In the genomic region with DNA sequence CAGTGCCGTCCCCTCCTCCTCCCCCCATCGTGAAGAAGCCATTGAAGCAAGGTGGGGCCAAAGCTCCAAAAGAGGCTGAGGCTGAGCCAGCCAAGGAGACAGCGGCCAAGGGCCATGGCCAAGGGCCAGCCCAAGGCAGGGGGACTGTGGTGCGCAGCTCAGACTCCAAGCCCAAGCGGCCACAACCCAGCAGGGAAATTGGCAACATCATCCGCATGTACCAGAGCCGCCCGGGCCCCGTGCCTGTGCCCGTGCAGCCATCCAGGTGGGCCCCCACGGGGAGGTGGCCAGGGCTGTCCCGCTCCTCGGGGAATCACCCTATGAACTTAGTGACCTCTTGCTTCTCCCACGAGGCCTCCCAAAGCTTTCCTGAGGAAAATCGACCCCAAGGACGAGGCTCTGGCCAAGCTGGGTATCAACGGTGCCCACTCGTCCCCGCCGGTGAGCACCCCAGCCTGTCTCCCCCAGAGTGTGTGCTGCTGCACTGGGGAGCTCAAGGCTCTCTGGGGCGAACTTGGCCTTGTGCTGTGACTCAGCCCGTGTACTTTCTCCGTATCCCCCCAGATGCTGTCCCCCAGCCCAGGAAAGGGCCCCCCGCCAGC, we compare ENCODE assay signal across 29 cellular contexts. TPM values are rescaled to one million over a fixed set of nuclear protein-coding genes. Genes with fewer than 3 reads are reported as not detected.
"Had no signal": no experiment of that assay in that cellular context is flagged by ENCODE, and none has a peak within 500 bp of the region (broad histone marks: within the 10 kb centered on the region; RNA-seq: fewer than 3 reads in every experiment).

No MANE protein-coding gene starts in this region.

- H3K27me3 Mint-ChIP-seq: activated B cell treated with CpG ODN at 0.5 μM for 24 hours; activated CD4-positive, alpha-beta T cell treated with anti-CD3 and anti-CD28 coated beads, Interleukin-2, amount 10 ng/mL, durations not matched to agents 24 days and 14 days; activated CD8-positive, alpha-beta memory T cell treated with anti-CD3 and anti-CD28 coated beads, Interleukin-2, amount 10 ng/mL, durations not matched to agents 7 days and 5 days; activated naive CD8-positive, alpha-beta T cell treated with anti-CD3 and anti-CD28 coated beads, Interleukin-2, amount 50 U/mL, for 24 hours; activated T-cell treated with anti-CD3 and anti-CD28 coated beads, Interleukin-2, amount 50 U/mL, for 24 hours; T-cell had no signal

- H3K27me3 ChIP-seq: ascending aorta, body of pancreas had no signal

- H3K36me3 Mint-ChIP-seq: activated CD8-positive, alpha-beta memory T cell treated with anti-CD3 and anti-CD28 coated beads, Interleukin-2, amount 10 ng/mL, durations not matched to agents 7 days and 5 days; activated naive CD4-positive, alpha-beta T cell treated with anti-CD3 and anti-CD28 coated beads, Interleukin-2, amount 50 U/mL, for 72 hours; T-cell had no signal

- H3K4me1 Mint-ChIP-seq: activated B cell treated with CpG ODN at 0.5 μM for 24 hours; activated CD4-positive, alpha-beta T cell treated with anti-CD3 and anti-CD28 coated beads, Interleukin-2, amount 10 ng/mL, durations not matched to agents 24 days and 14 days; activated naive CD8-positive, alpha-beta T cell treated with anti-CD3 and anti-CD28 coated beads, Interleukin-2, amount 50 U/mL, for 24 hours; T-cell had no signal

- H3K9me3 Mint-ChIP-seq: activated B cell treated with CpG ODN at 0.5 μM for 24 hours; activated CD4-positive, alpha-beta T cell treated with anti-CD3 and anti-CD28 coated beads, Interleukin-2, amount 10 ng/mL, durations not matched to agents 24 days and 14 days; activated naive CD4-positive, alpha-beta T cell treated with anti-CD3 and anti-CD28 coated beads, Interleukin-2, amount 50 U/mL, for 72 hours; activated naive CD8-positive, alpha-beta T cell treated with anti-CD3 and anti-CD28 coated beads, Interleukin-2, amount 50 U/mL, for 24 hours; activated T-cell treated with anti-CD3 and anti-CD28 coated beads, Interleukin-2, amount 50 U/mL, for 24 hours; activated T-helper 1 cell treated with anti-CD3 and anti-CD28 coated beads, Interleukin-12 subunit alpha, Interleukin-12 subunit beta, Interleukin-2, Interleukin-4 antibody, amounts not matched to agents 30 ng/mL and 10 ng/mL and 1 ng/mL, durations not matched to agents 14 hours and 24 hours and 36 hours; T-cell had no signal

- H3K4me3 Mint-ChIP-seq: activated B cell treated with CpG ODN at 0.5 μM for 24 hours; activated CD4-positive, alpha-beta T cell treated with anti-CD3 and anti-CD28 coated beads, Interleukin-2, amount 10 ng/mL, durations not matched to agents 24 days and 14 days; activated CD8-positive, alpha-beta memory T cell treated with anti-CD3 and anti-CD28 coated beads, Interleukin-2, amount 10 ng/mL, durations not matched to agents 7 days and 5 days; activated naive CD8-positive, alpha-beta T cell treated with anti-CD3 and anti-CD28 coated beads, Interleukin-2, amount 50 U/mL, for 24 hours; activated T-cell treated with anti-CD3 and anti-CD28 coated beads, Interleukin-2, amount 50 U/mL, for 24 hours; activated T-helper 1 cell treated with anti-CD3 and anti-CD28 coated beads, Interleukin-12 subunit alpha, Interleukin-12 subunit beta, Interleukin-2, Interleukin-4 antibody, amounts not matched to agents 30 ng/mL and 10 ng/mL and 1 ng/mL, durations not matched to agents 14 hours and 24 hours and 36 hours; T-cell had no signal

- H3K9me3 ChIP-seq: ascending aorta, body of pancreas had no signal

- DNase-seq: activated B cell treated with CpG ODN at 0.5 μM for 24 hours; activated CD4-positive, alpha-beta T cell treated with anti-CD3 and anti-CD28 coated beads for 1 hour; activated CD4-positive, alpha-beta T cell treated with anti-CD3 and anti-CD28 coated beads, Interleukin-2, amount 10 ng/mL, durations not matched to agents 24 days and 14 days; activated CD4-positive, alpha-beta T cell treated with anti-CD3 and anti-CD28 coated beads, Interleukin-2, amount 50 U/mL, for 48 hours; activated CD8-positive, alpha-beta memory T cell treated with anti-CD3 and anti-CD28 coated beads, Interleukin-2, amount 10 ng/mL, durations not matched to agents 7 days and 5 days; activated effector memory CD4-positive, alpha-beta T cell treated with Interleukin-2 at 50 U/mL for 16 hours; activated naive CD4-positive, alpha-beta T cell treated with Interleukin-2 at 50 U/mL for 16 hours; activated naive CD8-positive, alpha-beta T cell treated with anti-CD3 and anti-CD28 coated beads, Interleukin-2, amount 50 U/mL, for 24 hours; activated T-cell treated with anti-CD3 and anti-CD28 coated beads, Interleukin-2, amount 50 U/mL, for 24 hours; amniotic stem cell; body of pancreas; central memory CD4-positive, alpha-beta T cell; Kasumi-1; NCI-H1105 treated with DMSO at 0.1 percent for 48 hours; NCI-H1436 treated with DMSO at 0.1 percent for 48 hours; NCI-H187; NCI-H2081; NCI-H510A treated with DMSO at 0.1 percent for 48 hours; NCI-H69; PC-3; SIG-M5; T-cell; T-helper 2 cell; T1000 had no signal

- H3K4me3 ChIP-seq: ascending aorta, body of pancreas, SK-N-MC had no signal

- H3K27ac Mint-ChIP-seq: activated B cell treated with CpG ODN at 0.5 μM for 24 hours; activated CD4-positive, alpha-beta T cell treated with anti-CD3 and anti-CD28 coated beads, Interleukin-2, amount 10 ng/mL, durations not matched to agents 24 days and 14 days; activated CD8-positive, alpha-beta memory T cell treated with anti-CD3 and anti-CD28 coated beads, Interleukin-2, amount 10 ng/mL, durations not matched to agents 7 days and 5 days; activated naive CD8-positive, alpha-beta T cell treated with anti-CD3 and anti-CD28 coated beads, Interleukin-2, amount 50 U/mL, for 24 hours; activated T-cell treated with anti-CD3 and anti-CD28 coated beads, Interleukin-2, amount 50 U/mL, for 24 hours; activated T-helper 1 cell treated with anti-CD3 and anti-CD28 coated beads, Interleukin-12 subunit alpha, Interleukin-12 subunit beta, Interleukin-2, Interleukin-4 antibody, amounts not matched to agents 30 ng/mL and 10 ng/mL and 1 ng/mL, durations not matched to agents 14 hours and 24 hours and 36 hours; T-cell had no signal

- H3K27ac ChIP-seq: ascending aorta, body of pancreas, SK-N-MC had no signal

- H3K4me1 ChIP-seq: ascending aorta, body of pancreas had no signal

- ATAC-seq: activated CD8-positive, alpha-beta memory T cell treated with anti-CD3 and anti-CD28 coated beads, Interleukin-2, amount 10 ng/mL, durations not matched to agents 7 days and 5 days; activated naive CD4-positive, alpha-beta T cell treated with anti-CD3 and anti-CD28 coated beads, Interleukin-2, amount 50 U/mL, for 72 hours; activated naive CD8-positive, alpha-beta T cell treated with anti-CD3 and anti-CD28 coated beads, Interleukin-2, amount 50 U/mL, for 24 hours; body of pancreas; PC-3; T-cell had no signal

RNA-seq across cellular contexts. Expression of a gene that starts 16.6 kb away (rescaled TPM):
- total RNA-seq: activated T-helper 1 cell treated with anti-CD3 and anti-CD28 coated beads, Interleukin-12 subunit alpha, Interleukin-12 subunit beta, Interleukin-2, Interleukin-4 antibody, amounts not matched to agents 30 ng/mL and 10 ng/mL and 1 ng/mL, durations not matched to agents 14 hours and 24 hours and 36 hours; ascending aorta; RPMI7951 had no signal

RNA-seq across cellular contexts. Expression of a gene that starts 29.0 kb away (rescaled TPM):
- total RNA-seq: RPMI7951 had no signal
